Comparison of ENCODE assay signal across 15 cellular contexts in the genomic region with DNA sequence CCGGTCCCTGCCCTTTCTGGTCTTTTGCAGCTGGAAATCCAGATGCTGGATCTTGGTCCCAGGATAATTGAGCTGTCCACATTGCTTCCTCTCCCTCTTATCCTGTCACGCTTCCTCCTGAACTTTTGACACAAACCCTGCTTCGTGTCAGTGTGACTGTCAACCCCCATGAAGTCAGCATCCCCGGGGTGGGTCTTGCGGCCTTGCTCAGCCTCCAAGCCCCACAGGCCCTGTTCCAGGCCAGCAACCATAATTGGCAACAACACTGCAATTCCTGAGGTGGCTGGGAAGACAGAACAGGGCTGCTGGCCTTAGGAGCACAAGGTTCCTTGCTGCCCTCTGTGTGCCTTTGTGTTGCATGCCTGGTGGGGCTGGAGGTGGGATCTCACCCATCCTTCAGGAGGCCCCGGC.
A peak's percentile ranks its signal among the peaks of the same experiment; 100 is the strongest.
DNase-seq lines count a peak whose midpoint lies in the region; ATAC-seq lines count a peak whose summit lies in the region.
"Had no signal": no experiment of that assay in that cellular context is flagged by ENCODE, and none has a peak within 500 bp of the region (broad histone marks: within the 10 kb centered on the region; RNA-seq: fewer than 3 reads in every experiment).

No MANE protein-coding gene starts in this region.

- no peak overlapping the region for H4K8ac ChIP-seq in neuronal stem cell (ENCODE audit: low read depth, low read length)

- no peak overlapping the region for H2BK12ac ChIP-seq in neuronal stem cell (ENCODE audit: low read length)

- intact Hi-C loops in left cardiac atrium (cut with DNase I) (no loop called here), posterior vena cava (cut with DNase I) (loop anchor here in 1 of 2 donors (5.0 kb wide), 1 partner anchor 75 kb away; the partner anchor contains the start of gene NTF3)

- H3K4me2 ChIP-seq in BLaER1 treated with 17β-estradiol and CSF1 and Interleukin-3, amounts not matched to agents 10 nM and 100 nM = peak overlapping the region in 7 of 11 experiments; percentile 13 to 43 (median 27); a peak in 8 of 22 replicates
- H3K4me2 ChIP-seq in neuronal stem cell (ENCODE audit: insufficient read depth, low read length, poor library complexity, severe bottlenecking) = no peak overlapping the region

- H3K4ac ChIP-seq in neuronal stem cell (ENCODE audit: low read length) = no peak overlapping the region

- no peak overlapping the region for H3K27ac ChIP-seq in BLaER1 treated with 17β-estradiol and CSF1 and Interleukin-3, amounts not matched to agents 10 nM and 100 nM
- H3K27ac ChIP-seq in neuronal stem cell (replicated peaks; ENCODE audit: low read length) = no peak overlapping the region

- peaks cover 0 to 9% (median 8%) of the 10 kb centered on the region in 10 experiments; a peak in 8 of 20 replicates for H3K4me1 ChIP-seq in BLaER1 treated with 17β-estradiol and CSF1 and Interleukin-3, amounts not matched to agents 10 nM and 100 nM
- H3K4me1 ChIP-seq in neuronal stem cell (ENCODE audit: control insufficient read depth in 2 of 2, insufficient read depth in 1 of 2, low read depth in 1 of 2, low read length in 2 of 2) = peaks cover 0 to under 1% of the 10 kb centered on the region in 2 donors

- H3K27me3 ChIP-seq in BLaER1 treated with 17β-estradiol and CSF1 and Interleukin-3, amounts not matched to agents 10 nM and 100 nM = no peaks in the 10 kb centered on the region
- H3K27me3 ChIP-seq in neuronal stem cell (ENCODE audit: control insufficient read depth in 3 of 3, insufficient read depth in 3 of 3, low read depth in 1 of 3, low read length in 3 of 3) = peaks cover 0 to 7% (median 0%) of the 10 kb centered on the region in 3 experiments
- H3K27me3 ChIP-seq in H7 (ENCODE audit: control insufficient read depth, insufficient read depth, low read length) = no peaks in the 10 kb centered on the region

- peak; percentile 95 for DNase-seq in RPMI7951 (ENCODE audit: low read depth)
- peak; percentile 34 for DNase-seq in left cardiac atrium
- DNase-seq in neuronal stem cell (ENCODE audit: low spot score) = no peak
- no peak for DNase-seq in posterior vena cava (ENCODE audit: low spot score)
- DNase-seq in H7 = no peak
- DNase-seq: DMS53, HFFc6, NCI-H1417, NCI-H1930, NCI-H2171 treated with DMSO at 0.1 percent for 48 hours, NCI-H510A had no signal

- peak overlapping the region; percentile 31 for H3K14ac ChIP-seq in neuronal stem cell (ENCODE audit: low read length)

- no peaks in the 10 kb centered on the region for H4K20me1 ChIP-seq in BLaER1 treated with 17β-estradiol and CSF1 and Interleukin-3, amounts not matched to agents 10 nM and 100 nM

- no peak overlapping the region for H3K23ac ChIP-seq in neuronal stem cell (ENCODE audit: low read depth, low read length, poor library complexity)

- no peaks in the 10 kb centered on the region for H3K36me3 ChIP-seq in BLaER1 treated with 17β-estradiol and CSF1 and Interleukin-3, amounts not matched to agents 10 nM and 100 nM
- H3K36me3 ChIP-seq in neuronal stem cell (replicated peaks in 1 of 2; ENCODE audit: control insufficient read depth in 2 of 2, insufficient read depth in 2 of 2, low read length in 2 of 2) = no peaks in the 10 kb centered on the region
- H3K36me3 ChIP-seq in H7 (replicated peaks; ENCODE audit: control insufficient read depth, insufficient read depth, low read length) = no peaks in the 10 kb centered on the region

- H2AK5ac ChIP-seq in neuronal stem cell (ENCODE audit: low read depth, low read length) = peak overlapping the region; percentile 31

- no CpG with 5 or more reads among the region's 6 CpGs for WGBS in neuronal stem cell (ENCODE audit: extremely low coverage in 2 of 2, insufficient read length in 2 of 2, insufficient replicate concordance in 1 of 2), 2 donors

- no peak overlapping the region for H3K18ac ChIP-seq in neuronal stem cell (ENCODE audit: low read length)

- no peak overlapping the region for H2AFZ ChIP-seq in neuronal stem cell (ENCODE audit: low read length)

- no peaks in the 10 kb centered on the region for H3K79me1 ChIP-seq in neuronal stem cell (ENCODE audit: low read depth, low read length)

- ATAC-seq in left cardiac atrium (peak in 1 of 2 donors; percentile 62), HG03135 (IDR thresholded peaks at IDR 0.05; ENCODE audit: unreplicated experiment) (no peak), HG03175 (IDR thresholded peaks at IDR 0.05; ENCODE audit: unreplicated experiment) (no peak)
- ATAC-seq: Panc1 had no signal

- H3K9me3 ChIP-seq in BLaER1 treated with 17β-estradiol and CSF1 and Interleukin-3, amounts not matched to agents 10 nM and 100 nM (replicated peaks in 1 of 11) = no peaks in the 10 kb centered on the region
- H3K9me3 ChIP-seq in neuronal stem cell (replicated peaks in 1 of 2; ENCODE audit: control insufficient read depth in 2 of 2, insufficient read depth in 1 of 2, low read depth in 1 of 2, low read length in 2 of 2) = no peaks in the 10 kb centered on the region

- H3K4me3 ChIP-seq in BLaER1 treated with 17β-estradiol and CSF1 and Interleukin-3, amounts not matched to agents 10 nM and 100 nM = no peak overlapping the region
- H3K4me3 ChIP-seq in neuronal stem cell (ENCODE audit: low read length in 2 of 2) = no peak overlapping the region
- H3K4me3 ChIP-seq in H7 (ENCODE audit: insufficient read depth, low read depth, low read length) = no peak overlapping the region

- H2BK120ac ChIP-seq in neuronal stem cell (ENCODE audit: low read depth, low read length) = no peak overlapping the region

- no peak overlapping the region for H2BK15ac ChIP-seq in neuronal stem cell (ENCODE audit: low read length)

- H3K9ac ChIP-seq in BLaER1 treated with 17β-estradiol and CSF1 and Interleukin-3, amounts not matched to agents 10 nM and 100 nM = no peak overlapping the region
- no peak overlapping the region for H3K9ac ChIP-seq in neuronal stem cell (ENCODE audit: low read depth, low read length, poor library complexity)

- H4K91ac ChIP-seq in neuronal stem cell (ENCODE audit: low read depth, low read length, poor library complexity) = no peak overlapping the region

- H2BK5ac ChIP-seq in neuronal stem cell (ENCODE audit: low read length) = no peak overlapping the region

Comparison
In these comparisons a context has a peak if more than half of its experiments do, and no peak if none do; other contexts are left out.
1. DNase-seq: peak in RPMI7951 (single experiment) and left cardiac atrium (single experiment); none in neuronal stem cell (single experiment), posterior vena cava (single experiment) and H7 (single experiment).